1 cellular context compared by ENCODE assay signal in the genomic region with DNA sequence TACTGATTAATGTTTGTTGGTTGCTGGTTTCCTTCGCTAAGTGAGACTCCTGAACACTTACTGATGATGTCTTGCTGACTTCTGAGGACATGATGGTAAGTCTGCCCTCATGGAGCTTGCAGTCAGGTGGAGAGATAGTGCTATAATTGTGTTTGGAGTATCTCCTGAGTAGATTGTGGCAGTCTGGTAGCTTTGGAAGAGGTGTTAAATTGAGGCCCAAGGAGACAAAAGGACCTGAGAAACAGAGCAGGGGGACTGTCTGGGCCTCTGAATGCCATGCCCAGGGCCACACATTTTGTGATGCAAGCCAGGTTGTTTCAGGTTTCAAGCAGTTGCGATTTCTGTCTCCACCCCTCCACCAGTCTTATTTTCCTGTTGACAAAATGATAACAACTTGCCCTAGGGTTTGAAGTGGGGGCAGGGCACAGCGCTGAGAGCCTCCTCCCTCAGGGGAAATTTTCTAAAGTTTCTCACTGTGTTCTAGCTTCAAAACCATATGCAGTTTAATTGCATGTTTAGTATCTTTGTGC.
TF ChIP-seq lines count a peak whose summit lies in the region.

No MANE protein-coding gene starts in this region.

TF ChIP-seq in GM12878, 131 proteins besides CTCF, POLR2A, EP300 and RAD21 (continued from another document):
- TF ChIP-seq, protein P1, sequence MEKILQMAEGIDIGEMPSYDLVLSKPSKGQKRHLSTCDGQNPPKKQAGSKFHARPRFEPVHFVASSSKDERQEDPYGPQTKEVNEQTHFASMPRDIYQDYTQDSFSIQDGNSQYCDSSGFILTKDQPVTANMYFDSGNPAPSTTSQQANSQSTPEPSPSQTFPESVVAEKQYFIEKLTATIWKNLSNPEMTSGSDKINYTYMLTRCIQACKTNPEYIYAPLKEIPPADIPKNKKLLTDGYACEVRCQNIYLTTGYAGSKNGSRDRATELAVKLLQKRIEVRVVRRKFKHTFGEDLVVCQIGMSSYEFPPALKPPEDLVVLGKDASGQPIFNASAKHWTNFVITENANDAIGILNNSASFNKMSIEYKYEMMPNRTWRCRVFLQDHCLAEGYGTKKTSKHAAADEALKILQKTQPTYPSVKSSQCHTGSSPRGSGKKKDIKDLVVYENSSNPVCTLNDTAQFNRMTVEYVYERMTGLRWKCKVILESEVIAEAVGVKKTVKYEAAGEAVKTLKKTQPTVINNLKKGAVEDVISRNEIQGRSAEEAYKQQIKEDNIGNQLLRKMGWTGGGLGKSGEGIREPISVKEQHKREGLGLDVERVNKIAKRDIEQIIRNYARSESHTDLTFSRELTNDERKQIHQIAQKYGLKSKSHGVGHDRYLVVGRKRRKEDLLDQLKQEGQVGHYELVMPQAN (conservative IDR thresholded peaks at IDR 0.05) = 0 out of 2 replicates have a peak, but pooled peaks have one; percentile 28
- TF ChIP-seq, protein P2, sequence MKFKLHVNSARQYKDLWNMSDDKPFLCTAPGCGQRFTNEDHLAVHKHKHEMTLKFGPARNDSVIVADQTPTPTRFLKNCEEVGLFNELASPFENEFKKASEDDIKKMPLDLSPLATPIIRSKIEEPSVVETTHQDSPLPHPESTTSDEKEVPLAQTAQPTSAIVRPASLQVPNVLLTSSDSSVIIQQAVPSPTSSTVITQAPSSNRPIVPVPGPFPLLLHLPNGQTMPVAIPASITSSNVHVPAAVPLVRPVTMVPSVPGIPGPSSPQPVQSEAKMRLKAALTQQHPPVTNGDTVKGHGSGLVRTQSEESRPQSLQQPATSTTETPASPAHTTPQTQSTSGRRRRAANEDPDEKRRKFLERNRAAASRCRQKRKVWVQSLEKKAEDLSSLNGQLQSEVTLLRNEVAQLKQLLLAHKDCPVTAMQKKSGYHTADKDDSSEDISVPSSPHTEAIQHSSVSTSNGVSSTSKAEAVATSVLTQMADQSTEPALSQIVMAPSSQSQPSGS (IDR thresholded peaks at IDR 0.05; ENCODE audit: low read length) = no peak
- TF ChIP-seq, protein P3, sequence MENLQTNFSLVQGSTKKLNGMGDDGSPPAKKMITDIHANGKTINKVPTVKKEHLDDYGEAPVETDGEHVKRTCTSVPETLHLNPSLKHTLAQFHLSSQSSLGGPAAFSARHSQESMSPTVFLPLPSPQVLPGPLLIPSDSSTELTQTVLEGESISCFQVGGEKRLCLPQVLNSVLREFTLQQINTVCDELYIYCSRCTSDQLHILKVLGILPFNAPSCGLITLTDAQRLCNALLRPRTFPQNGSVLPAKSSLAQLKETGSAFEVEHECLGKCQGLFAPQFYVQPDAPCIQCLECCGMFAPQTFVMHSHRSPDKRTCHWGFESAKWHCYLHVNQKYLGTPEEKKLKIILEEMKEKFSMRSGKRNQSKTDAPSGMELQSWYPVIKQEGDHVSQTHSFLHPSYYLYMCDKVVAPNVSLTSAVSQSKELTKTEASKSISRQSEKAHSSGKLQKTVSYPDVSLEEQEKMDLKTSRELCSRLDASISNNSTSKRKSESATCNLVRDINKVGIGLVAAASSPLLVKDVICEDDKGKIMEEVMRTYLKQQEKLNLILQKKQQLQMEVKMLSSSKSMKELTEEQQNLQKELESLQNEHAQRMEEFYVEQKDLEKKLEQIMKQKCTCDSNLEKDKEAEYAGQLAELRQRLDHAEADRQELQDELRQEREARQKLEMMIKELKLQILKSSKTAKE (IDR thresholded peaks at IDR 0.05; ENCODE audit: low read depth, poor library complexity, severe bottlenecking) = peak; percentile 41
- TF ChIP-seq TARDBP (IDR thresholded peaks at IDR 0.05; ENCODE audit: borderline replicate concordance) (no peak), POLR2AphosphoS5 (IDR thresholded peaks at IDR 0.05; ENCODE audit: low read length) (0 out of 2 replicates have a peak, but pooled peaks have one; percentile 38), TCF12 (IDR thresholded peaks at IDR 0.05; ENCODE audit: low read depth, low read length) (peak; percentile 66), BACH1 (IDR thresholded peaks at IDR 0.05; ENCODE audit: borderline replicate concordance) (0 out of 2 replicates have a peak, but pooled peaks have one; percentile 12)
